Comparison of ENCODE assay signal across 8 cellular contexts in the genomic region with DNA sequence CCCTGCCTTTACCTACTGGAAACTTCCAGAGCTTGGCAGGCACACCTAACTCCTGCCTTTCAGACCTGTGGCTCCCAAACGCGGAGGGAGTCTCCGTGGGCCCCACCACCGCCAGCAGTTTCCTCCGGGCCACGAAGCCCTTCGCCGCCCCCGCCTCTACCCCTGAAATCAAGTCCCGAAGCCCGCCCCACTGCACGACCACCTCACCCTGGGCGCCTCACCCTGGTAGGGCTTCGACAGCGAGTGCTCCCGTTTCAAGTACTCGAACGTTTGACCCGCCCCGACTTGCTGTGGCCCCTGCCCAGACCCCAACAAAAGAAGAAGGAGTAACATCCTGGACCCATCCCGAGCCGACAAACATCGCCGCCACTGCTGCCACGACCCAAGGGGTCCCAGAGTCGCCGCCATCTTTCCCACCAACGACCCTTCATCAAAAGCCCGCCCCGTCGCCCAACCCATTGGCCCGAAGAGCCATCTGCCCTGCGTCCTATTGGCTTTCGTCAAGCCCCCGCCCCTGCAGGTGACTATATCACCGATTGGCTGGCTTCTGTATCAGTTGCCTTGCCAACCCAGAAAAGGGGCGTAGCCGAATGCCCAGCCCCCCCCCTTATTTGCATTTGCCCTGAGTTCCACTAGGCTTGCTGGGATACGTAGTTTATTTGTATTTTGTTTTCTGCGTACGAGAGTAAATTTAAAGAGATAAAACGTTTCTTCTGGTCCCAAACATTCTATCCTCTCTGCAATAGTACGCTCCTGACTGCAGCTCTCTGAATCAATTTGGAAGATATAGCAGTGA. TPM values are rescaled to one million over a fixed set of nuclear protein-coding genes. Genes with fewer than 3 reads are reported as not detected.
DNase-seq lines count a peak whose midpoint lies in the region; ATAC-seq and TF ChIP-seq lines count a peak whose summit lies in the region.

A gene with protein sequence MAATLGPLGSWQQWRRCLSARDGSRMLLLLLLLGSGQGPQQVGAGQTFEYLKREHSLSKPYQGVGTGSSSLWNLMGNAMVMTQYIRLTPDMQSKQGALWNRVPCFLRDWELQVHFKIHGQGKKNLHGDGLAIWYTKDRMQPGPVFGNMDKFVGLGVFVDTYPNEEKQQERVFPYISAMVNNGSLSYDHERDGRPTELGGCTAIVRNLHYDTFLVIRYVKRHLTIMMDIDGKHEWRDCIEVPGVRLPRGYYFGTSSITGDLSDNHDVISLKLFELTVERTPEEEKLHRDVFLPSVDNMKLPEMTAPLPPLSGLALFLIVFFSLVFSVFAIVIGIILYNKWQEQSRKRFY (minus strand): TSS at position 432 of the 796 bp plus-strand sequence. CDS start 24 bp downstream, at position 408.

- DNase-seq in NCI-H774 (lab: John Stamatoyannopoulos, UW) (peak; percentile 95), dermis microvascular lymphatic vessel endothelial cell (ENCODE audit: low read depth in 2 of 2) (peak; percentile 93 to 98)
- peak; percentile 95 to 97 for DNase-seq in activated CD4-positive, alpha-beta T cell treated with anti-CD3 and anti-CD28 coated beads, Interleukin-2, amount 50 U/mL, for 48 hours
- DNase-seq in stimulated activated CD4-positive, alpha-beta T cell treated with anti-CD3 and anti-CD28 coated beads, Interleukin-4, amount 100 ng/mL, for 24 hours, result peak; percentile 97

- H3K27ac ChIP-seq in C4-2B (peak within 1 kb of the TSS; percentile 89), liver (ENCODE audit: low read depth in 1 of 2, low read length in 2 of 2) (peak within 1 kb of the TSS; percentile 80 to 84)

- peaks cover 0 to 6% (median 4%) of the 10 kb centered on the region in 4 donors for H3K36me3 ChIP-seq in liver (ENCODE audit: control insufficient read depth in 4 of 4, insufficient read depth in 3 of 4, low read depth in 1 of 4, low read length in 3 of 4)

- H3K9ac ChIP-seq in liver (ENCODE audit: low read depth in 1 of 2, low read length in 2 of 2), result peak within 1 kb of the TSS; percentile 79 to 95

- no peaks in the 10 kb centered on the region for H3K27me3 ChIP-seq in liver (ENCODE audit: control insufficient read depth in 4 of 4, insufficient read depth in 4 of 4, low read length in 3 of 4)

- TF ChIP-seq CTCF in C4-2B (conservative IDR thresholded peaks at IDR 0.05) (no peak), liver (IDR thresholded peaks at IDR 0.05; ENCODE audit: low read depth, low read length, missing input control) (no peak)

- no peaks in the 10 kb centered on the region for H3K9me3 ChIP-seq in liver (ENCODE audit: control insufficient read depth in 4 of 4, low read length in 3 of 4)

- peak within 1 kb of the TSS; percentile 79 to 99 (median 86) for H3K4me3 ChIP-seq in liver (ENCODE audit: low read depth in 1 of 3, low read length in 3 of 3)

- ATAC-seq in GM19395 (IDR thresholded peaks at IDR 0.05; ENCODE audit: unreplicated experiment), result peak; percentile 98
- peak; percentile 96 for ATAC-seq in HG03565 (IDR thresholded peaks at IDR 0.05; ENCODE audit: unreplicated experiment)

- under 1% methylated on average over 43 of the region's 43 CpGs for WGBS in liver

- peak; percentile 46 to 56 for TF ChIP-seq RAD21 in liver (IDR thresholded peaks at IDR 0.05)

- H3K4me1 ChIP-seq in liver (ENCODE audit: control insufficient read depth in 4 of 4, insufficient read depth in 4 of 4, low read length in 3 of 4), result peaks cover 0 to 20% (median 16%) of the 10 kb centered on the region in 4 donors

TF ChIP-seq in liver, 16 proteins besides CTCF, POLR2A, EP300 and RAD21:
- TF ChIP-seq JUND (IDR thresholded peaks at IDR 0.05), result peak in 1 of 2 donors; percentile 57
- TF ChIP-seq RXRA (IDR thresholded peaks at IDR 0.05), result peak; percentile 47 to 67
- no peak for TF ChIP-seq HNF4G (IDR thresholded peaks at IDR 0.05)
- TF ChIP-seq SP1 (IDR thresholded peaks at IDR 0.05), result peak; percentile 88
- TF ChIP-seq, protein P1, sequence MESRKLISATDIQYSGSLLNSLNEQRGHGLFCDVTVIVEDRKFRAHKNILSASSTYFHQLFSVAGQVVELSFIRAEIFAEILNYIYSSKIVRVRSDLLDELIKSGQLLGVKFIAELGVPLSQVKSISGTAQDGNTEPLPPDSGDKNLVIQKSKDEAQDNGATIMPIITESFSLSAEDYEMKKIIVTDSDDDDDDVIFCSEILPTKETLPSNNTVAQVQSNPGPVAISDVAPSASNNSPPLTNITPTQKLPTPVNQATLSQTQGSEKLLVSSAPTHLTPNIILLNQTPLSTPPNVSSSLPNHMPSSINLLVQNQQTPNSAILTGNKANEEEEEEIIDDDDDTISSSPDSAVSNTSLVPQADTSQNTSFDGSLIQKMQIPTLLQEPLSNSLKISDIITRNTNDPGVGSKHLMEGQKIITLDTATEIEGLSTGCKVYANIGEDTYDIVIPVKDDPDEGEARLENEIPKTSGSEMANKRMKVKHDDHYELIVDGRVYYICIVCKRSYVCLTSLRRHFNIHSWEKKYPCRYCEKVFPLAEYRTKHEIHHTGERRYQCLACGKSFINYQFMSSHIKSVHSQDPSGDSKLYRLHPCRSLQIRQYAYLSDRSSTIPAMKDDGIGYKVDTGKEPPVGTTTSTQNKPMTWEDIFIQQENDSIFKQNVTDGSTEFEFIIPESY (IDR thresholded peaks at IDR 0.05), result peak; percentile 67
- TF ChIP-seq, protein P2, sequence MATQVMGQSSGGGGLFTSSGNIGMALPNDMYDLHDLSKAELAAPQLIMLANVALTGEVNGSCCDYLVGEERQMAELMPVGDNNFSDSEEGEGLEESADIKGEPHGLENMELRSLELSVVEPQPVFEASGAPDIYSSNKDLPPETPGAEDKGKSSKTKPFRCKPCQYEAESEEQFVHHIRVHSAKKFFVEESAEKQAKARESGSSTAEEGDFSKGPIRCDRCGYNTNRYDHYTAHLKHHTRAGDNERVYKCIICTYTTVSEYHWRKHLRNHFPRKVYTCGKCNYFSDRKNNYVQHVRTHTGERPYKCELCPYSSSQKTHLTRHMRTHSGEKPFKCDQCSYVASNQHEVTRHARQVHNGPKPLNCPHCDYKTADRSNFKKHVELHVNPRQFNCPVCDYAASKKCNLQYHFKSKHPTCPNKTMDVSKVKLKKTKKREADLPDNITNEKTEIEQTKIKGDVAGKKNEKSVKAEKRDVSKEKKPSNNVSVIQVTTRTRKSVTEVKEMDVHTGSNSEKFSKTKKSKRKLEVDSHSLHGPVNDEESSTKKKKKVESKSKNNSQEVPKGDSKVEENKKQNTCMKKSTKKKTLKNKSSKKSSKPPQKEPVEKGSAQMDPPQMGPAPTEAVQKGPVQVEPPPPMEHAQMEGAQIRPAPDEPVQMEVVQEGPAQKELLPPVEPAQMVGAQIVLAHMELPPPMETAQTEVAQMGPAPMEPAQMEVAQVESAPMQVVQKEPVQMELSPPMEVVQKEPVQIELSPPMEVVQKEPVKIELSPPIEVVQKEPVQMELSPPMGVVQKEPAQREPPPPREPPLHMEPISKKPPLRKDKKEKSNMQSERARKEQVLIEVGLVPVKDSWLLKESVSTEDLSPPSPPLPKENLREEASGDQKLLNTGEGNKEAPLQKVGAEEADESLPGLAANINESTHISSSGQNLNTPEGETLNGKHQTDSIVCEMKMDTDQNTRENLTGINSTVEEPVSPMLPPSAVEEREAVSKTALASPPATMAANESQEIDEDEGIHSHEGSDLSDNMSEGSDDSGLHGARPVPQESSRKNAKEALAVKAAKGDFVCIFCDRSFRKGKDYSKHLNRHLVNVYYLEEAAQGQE (IDR thresholded peaks at IDR 0.05), result peak; percentile 73
- TF ChIP-seq, protein P3, sequence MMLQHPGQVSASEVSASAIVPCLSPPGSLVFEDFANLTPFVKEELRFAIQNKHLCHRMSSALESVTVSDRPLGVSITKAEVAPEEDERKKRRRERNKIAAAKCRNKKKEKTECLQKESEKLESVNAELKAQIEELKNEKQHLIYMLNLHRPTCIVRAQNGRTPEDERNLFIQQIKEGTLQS (IDR thresholded peaks at IDR 0.05), result no peak
- peak; percentile 99 for TF ChIP-seq YY1 (IDR thresholded peaks at IDR 0.05)
- peak; percentile 53 for TF ChIP-seq FOXA1 (IDR thresholded peaks at IDR 0.05)
- no peak for TF ChIP-seq NR2F2 (IDR thresholded peaks at IDR 0.05)
- TF ChIP-seq FOXA2 (IDR thresholded peaks at IDR 0.05), result no peak
- TF ChIP-seq, protein P4, sequence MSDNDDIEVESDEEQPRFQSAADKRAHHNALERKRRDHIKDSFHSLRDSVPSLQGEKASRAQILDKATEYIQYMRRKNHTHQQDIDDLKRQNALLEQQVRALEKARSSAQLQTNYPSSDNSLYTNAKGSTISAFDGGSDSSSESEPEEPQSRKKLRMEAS (IDR thresholded peaks at IDR 0.05), result peak; percentile 86
- no peak for TF ChIP-seq TAF1 (conservative IDR thresholded peaks at IDR 0.05)
- peak in 1 of 2 donors; percentile 50 for TF ChIP-seq GABPA (IDR thresholded peaks at IDR 0.05 in 1 of 2, conservative IDR thresholded peaks at IDR 0.05 in 1 of 2)
- peak; percentile 41 to 46 for TF ChIP-seq HNF4A (conservative IDR thresholded peaks at IDR 0.05)
- TF ChIP-seq EGR1 (IDR thresholded peaks at IDR 0.05; ENCODE audit: low read depth in 2 of 2), result no peak
TF ChIP-seq in liver: peak in this region for 10.

RNA-seq across cellular contexts. Expression of the gene that starts here (rescaled TPM):
- total RNA-seq in dermis microvascular lymphatic vessel endothelial cell (14.8 and 20.6 TPM in 2 replicates), liver (10 to 100 TPM; 12.0 to 15.1 TPM)
- polyA plus RNA-seq in liver, result 10 to 100 TPM in 1 of 2 donors, 1 to 10 TPM in 1; 6.4 to 12.6 TPM

Comparison
In these comparisons a context has a peak if more than half of its experiments do, and no peak if none do; other contexts are left out.
1. Peak in every context shown above with its lines: DNase-seq, ATAC-seq, H3K4me3 ChIP-seq and H3K27ac ChIP-seq.